ENCODE assay signal across 1 cellular context in the genomic region with DNA sequence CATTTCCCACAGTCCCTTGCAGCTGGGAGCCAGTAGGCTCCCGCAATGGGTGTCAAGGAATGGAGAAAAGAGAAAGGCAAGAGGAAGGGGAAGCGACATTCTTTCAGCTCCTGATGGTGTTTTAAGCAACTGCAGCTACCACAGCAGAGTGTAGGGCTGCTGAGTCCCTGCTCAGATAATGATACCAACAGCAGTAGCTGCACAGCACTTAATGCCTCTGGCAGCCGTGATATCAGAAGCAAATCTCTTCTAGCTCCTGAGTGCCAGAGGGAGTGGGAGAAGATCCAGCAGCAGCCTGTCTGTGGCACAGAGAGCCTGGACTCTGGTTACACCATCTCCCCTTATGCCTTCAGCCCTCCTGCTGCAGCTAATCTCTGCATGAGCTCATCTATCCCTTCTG.
A peak's percentile ranks its signal among the peaks of the same experiment; 100 is the strongest.
TF ChIP-seq lines count a peak whose summit lies in the region.

No MANE protein-coding gene starts in this region.

TF ChIP-seq in SK-N-SH, 30 proteins besides CTCF, POLR2A, EP300 and RAD21:
- peak; percentile 76 for TF ChIP-seq GATA2 (CRISPR knock-in tag; IDR thresholded peaks at IDR 0.05)
